ENCODE assay signal across 31 cellular contexts in the genomic region with DNA sequence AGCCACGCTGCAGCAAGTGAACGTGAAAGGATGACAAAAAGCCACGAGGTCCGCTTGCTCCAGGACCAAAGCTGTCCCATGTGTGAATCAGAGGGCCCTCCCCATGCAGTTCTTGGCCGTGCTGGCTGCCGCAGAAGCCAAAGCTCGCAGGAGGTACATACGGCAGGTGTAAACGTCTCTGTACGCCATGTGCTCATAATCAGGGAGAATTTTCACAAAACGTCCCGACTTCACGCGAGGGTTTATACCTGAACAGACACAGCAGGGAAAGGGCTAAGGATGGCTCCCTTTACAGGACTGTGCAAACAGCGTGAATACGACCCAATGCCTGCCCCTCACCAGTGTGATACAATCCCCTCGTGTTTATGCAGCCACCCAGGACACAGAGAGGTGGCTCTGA.
"Had no signal": no experiment of that assay in that cellular context is flagged by ENCODE, and none has a peak within 500 bp of the region (broad histone marks: within the 10 kb centered on the region; RNA-seq: fewer than 3 reads in every experiment).

No MANE protein-coding gene starts in this region.

- H3K9me3 ChIP-seq: MG63 had no signal

- H3K27ac Mint-ChIP-seq: activated CD4-positive, alpha-beta T cell treated with anti-CD3 and anti-CD28 coated beads, Interleukin-2, amount 10 ng/mL, durations not matched to agents 24 days and 14 days; activated CD8-positive, alpha-beta T cell treated with anti-CD3 and anti-CD28 coated beads for 36 hours; activated naive CD8-positive, alpha-beta T cell treated with anti-CD3 and anti-CD28 coated beads for 36 hours; activated T-cell treated with anti-CD3 and anti-CD28 coated beads, Interleukin-2, amount 50 U/mL, for 72 hours; activated T-helper 17 cell treated with anti-CD3 and anti-CD28 coated beads, Interleukin-2, amount 50 U/mL, for 72 hours had no signal

- ATAC-seq: activated CD8-positive, alpha-beta T cell treated with anti-CD3 and anti-CD28 coated beads for 36 hours; activated T-cell treated with anti-CD3 and anti-CD28 coated beads, Interleukin-2, amount 50 U/mL, for 72 hours; activated T-helper 17 cell treated with anti-CD3 and anti-CD28 coated beads, Interleukin-2, amount 50 U/mL, for 72 hours; Panc1 had no signal

- H3K27me3 Mint-ChIP-seq: activated CD4-positive, alpha-beta T cell treated with anti-CD3 and anti-CD28 coated beads, Interleukin-2, amount 10 ng/mL, durations not matched to agents 24 days and 14 days; activated CD8-positive, alpha-beta T cell treated with anti-CD3 and anti-CD28 coated beads for 36 hours; activated naive CD8-positive, alpha-beta T cell treated with anti-CD3 and anti-CD28 coated beads for 36 hours; activated T-helper 17 cell treated with anti-CD3 and anti-CD28 coated beads, Interleukin-2, amount 50 U/mL, for 72 hours had no signal

- H3K27ac ChIP-seq: brain microvascular endothelial cell, VCaP had no signal

- DNase-seq: activated CD4-positive, alpha-beta T cell treated with anti-CD3 and anti-CD28 coated beads, Interleukin-2, amount 10 ng/mL, durations not matched to agents 24 days and 14 days; activated CD4-positive, alpha-beta T cell treated with anti-CD3 and anti-CD28 coated beads, Interleukin-2, amount 50 U/mL, for 4 hours; activated CD8-positive, alpha-beta T cell treated with anti-CD3 and anti-CD28 coated beads for 36 hours; activated effector memory CD4-positive, alpha-beta T cell treated with anti-CD3 and anti-CD28 coated beads, Interleukin-2, amount 50 U/mL, for 16 hours; activated naive CD4-positive, alpha-beta T cell; activated naive CD4-positive, alpha-beta T cell treated with anti-CD3 and anti-CD28 coated beads, Interleukin-2, amount 50 U/mL, for 16 hours; activated naive CD8-positive, alpha-beta T cell treated with anti-CD3 and anti-CD28 coated beads for 36 hours; activated T-cell treated with anti-CD3 and anti-CD28 coated beads, Interleukin-2, amount 50 U/mL, for 1 hour; activated T-cell treated with anti-CD3 and anti-CD28 coated beads, Interleukin-2, amount 50 U/mL, for 72 hours; amniotic stem cell; aorta; brain microvascular endothelial cell; Kasumi-1; KG1; MG63; NCI-H1048; NCI-H1105 treated with DMSO at 0.1 percent for 48 hours; NCI-H1436; NCI-H1694; NCI-H1930; NCI-H2081 treated with DMSO at 0.1 percent for 48 hours; NCI-H345; NCI-H524 treated with DMSO at 0.1 percent for 48 hours; SIG-M5; SW 1271; T-helper 1 cell; T-helper 2 cell; T-helper 9 cell had no signal

- H3K4me1 Mint-ChIP-seq: activated T-helper 17 cell treated with anti-CD3 and anti-CD28 coated beads, Interleukin-2, amount 50 U/mL, for 72 hours had no signal

- H3K27me3 ChIP-seq: brain microvascular endothelial cell, MG63 had no signal

- H3K4me3 ChIP-seq: MG63 had no signal

- H3K9me3 Mint-ChIP-seq: activated CD4-positive, alpha-beta T cell treated with anti-CD3 and anti-CD28 coated beads, Interleukin-2, amount 10 ng/mL, durations not matched to agents 24 days and 14 days; activated CD8-positive, alpha-beta T cell treated with anti-CD3 and anti-CD28 coated beads for 36 hours; activated naive CD8-positive, alpha-beta T cell treated with anti-CD3 and anti-CD28 coated beads for 36 hours; activated T-cell treated with anti-CD3 and anti-CD28 coated beads, Interleukin-2, amount 50 U/mL, for 72 hours; activated T-helper 17 cell treated with anti-CD3 and anti-CD28 coated beads, Interleukin-2, amount 50 U/mL, for 72 hours had no signal

- H3K4me3 Mint-ChIP-seq: activated CD4-positive, alpha-beta T cell treated with anti-CD3 and anti-CD28 coated beads, Interleukin-2, amount 10 ng/mL, durations not matched to agents 24 days and 14 days; activated CD8-positive, alpha-beta T cell treated with anti-CD3 and anti-CD28 coated beads for 36 hours; activated naive CD8-positive, alpha-beta T cell treated with anti-CD3 and anti-CD28 coated beads for 36 hours; activated T-cell treated with anti-CD3 and anti-CD28 coated beads, Interleukin-2, amount 50 U/mL, for 72 hours; activated T-helper 17 cell treated with anti-CD3 and anti-CD28 coated beads, Interleukin-2, amount 50 U/mL, for 72 hours had no signal

- H3K36me3 ChIP-seq: MG63 had no signal
